Comparison of ENCODE assay signal across 20 cellular contexts in genomic region chr17:36773039-36773438, GRCh38.
A peak's percentile ranks its signal among the peaks of the same experiment; 100 is the strongest.
DNase-seq lines count a peak whose midpoint lies in the region; ATAC-seq and FAIRE-seq lines count a peak whose summit lies in the region.
"Had no signal": no experiment of that assay in that cellular context is flagged by ENCODE, and none has a peak within 500 bp of the region (broad histone marks: within the 10 kb centered on the region; RNA-seq: fewer than 3 reads in every experiment).

No MANE protein-coding gene starts in this region.

- no peak for ATAC-seq in HG02759 (IDR thresholded peaks at IDR 0.05; ENCODE audit: unreplicated experiment)
- ATAC-seq: HepG2, Right ventricle myocardium inferior had no signal

- H3K4me1 ChIP-seq in HUES6 (ENCODE audit: control insufficient read depth, insufficient read depth, low read length), result peaks cover 48% of the 10 kb centered on the region
- H3K4me1 ChIP-seq in iPS DF 6.9 (ENCODE audit: control insufficient read depth, insufficient read depth, low read length), result peaks cover 7% of the 10 kb centered on the region
- H3K4me1 ChIP-seq in small intestine (ENCODE audit: control insufficient read depth in 2 of 2, insufficient read depth in 1 of 2, low read depth in 1 of 2, low read length in 1 of 2), result no peaks in the 10 kb centered on the region
- H3K4me1 ChIP-seq: Caco-2 had no signal

- H3K9ac ChIP-seq in HUES6 (ENCODE audit: low read length), result no peak overlapping the region

- H3K9me3 ChIP-seq in HUES6 (ENCODE audit: control insufficient read depth, insufficient read depth, low read depth, low read length) (no peaks in the 10 kb centered on the region), iPS DF 6.9 (ENCODE audit: control insufficient read depth, insufficient read depth, low read length) (no peaks in the 10 kb centered on the region), small intestine (ENCODE audit: control insufficient read depth, low read depth) (no peaks in the 10 kb centered on the region)
- H3K9me3 ChIP-seq: Caco-2, HAP-1 had no signal

- WGBS in iPS DF 6.9 (ENCODE audit: insufficient coverage, insufficient read length), result no CpG with 5 or more reads among the region's 4 CpGs
- WGBS in small intestine, 3 donors, result 36 to 59% (median 37%) methylated on average over 4 of the region's 4 CpGs

- H3K27ac ChIP-seq in HUES6 (ENCODE audit: low read depth, low read length) (0 out of 2 replicates have a peak overlapping the region, but pooled peaks have one; percentile 22), iPS DF 6.9 (ENCODE audit: low read length) (no peak overlapping the region), small intestine (ENCODE audit: low read depth in 1 of 2, low read length in 1 of 2) (no peak overlapping the region)

- DNase-seq in NCI-H1436 (lab: John Stamatoyannopoulos, UW) (peak; percentile 27), NCI-H1436 treated with DMSO at 0.1 percent for 48 hours (lab: John Stamatoyannopoulos, UW) (no peak), NCI-H524 treated with DMSO at 0.1 percent for 48 hours (lab: John Stamatoyannopoulos, UW) (peak; percentile 20), iPS DF 6.9 (ENCODE audit: low read depth, low spot score) (peak; percentile 22), NCI-H187 treated with DMSO at 0.1 percent for 48 hours (lab: John Stamatoyannopoulos, UW) (no peak), small intestine (no peak)
- DNase-seq: Caco-2; CD4-positive, alpha-beta T cell; GF-D8; KBM-7; NCI-H146; NCI-H2081 treated with DMSO at 0.1 percent for 48 hours; T-helper 2 cell had no signal

- H3K36me3 ChIP-seq in HUES6 (ENCODE audit: control insufficient read depth, insufficient read depth, low read length) (no peaks in the 10 kb centered on the region), iPS DF 6.9 (ENCODE audit: control insufficient read depth, insufficient read depth, low read length) (no peaks in the 10 kb centered on the region), small intestine (ENCODE audit: control insufficient read depth in 2 of 2, insufficient read depth in 2 of 2, low read length in 2 of 2) (no peaks in the 10 kb centered on the region)
- H3K36me3 ChIP-seq: HAP-1 had no signal

- FAIRE-seq in small intestine (lab: Jason Lieb, UNC), result no peak
- FAIRE-seq: A204.1, HepG2, RCC 7860 had no signal

- peak overlapping the region; percentile 35 for H3K4me3 ChIP-seq in HUES6 (ENCODE audit: low read depth, low read length)
- no peak overlapping the region for H3K4me3 ChIP-seq in iPS DF 6.9 (ENCODE audit: low read length)
- H3K4me3 ChIP-seq in small intestine (ENCODE audit: low read depth in 1 of 2, low read length in 2 of 2), result no peak overlapping the region
- H3K4me3 ChIP-seq: HAP-1 had no signal

- H3K27me3 ChIP-seq in HUES6 (ENCODE audit: control insufficient read depth, insufficient read depth, low read length) (peaks cover 3% of the 10 kb centered on the region; the same call in 1 of the 2 replicates), iPS DF 6.9 (ENCODE audit: control insufficient read depth, insufficient read depth, low read length) (no peaks in the 10 kb centered on the region), small intestine (ENCODE audit: control insufficient read depth in 2 of 2, insufficient read depth in 2 of 2, low read length in 2 of 2) (peaks cover 0 to 10% of the 10 kb centered on the region in 2 donors)

Comparison
In these comparisons a context has a peak if more than half of its experiments do, and no peak if none do; other contexts are left out.
1. DNase-seq: peak in NCI-H1436 (single experiment), NCI-H524 treated with DMSO at 0.1 percent for 48 hours (single experiment) and iPS DF 6.9 (single experiment); none in NCI-H1436 treated with DMSO at 0.1 percent for 48 hours (single experiment), NCI-H187 treated with DMSO at 0.1 percent for 48 hours (single experiment) and small intestine (single experiment).